In genomic region chr11:112175596-112175947, GRCh38 we compare ENCODE assay signal across 8 cellular contexts. TPM values are rescaled to one million over a fixed set of nuclear protein-coding genes. Genes with fewer than 3 reads are reported as not detected.
DNase-seq lines count a peak whose midpoint lies in the region; ATAC-seq and TF ChIP-seq lines count a peak whose summit lies in the region.

No MANE protein-coding gene starts in this region.

- H3K79me2 ChIP-seq in GM23248 (ENCODE audit: insufficient read depth): no peaks in the 10 kb centered on the region

- H3K9me3 Mint-ChIP-seq in activated naive CD8-positive, alpha-beta T cell treated with anti-CD3 and anti-CD28 coated beads, Interleukin-2, amount 10 ng/mL, durations not matched to agents 7 days and 5 days: no peaks in the 10 kb centered on the region

- 25 to 29% methylated on average over 4 of the region's 4 CpGs for WGBS in GM23248 (ENCODE audit: low coverage in 1 of 2, low lambda C conversion rate in 2 of 2, missing lambda C conversion rate in 2 of 2), 2 experiments

- TF ChIP-seq CTCF in right atrium auricular region (IDR thresholded peaks at IDR 0.05): no peak
- no peak for TF ChIP-seq CTCF in retinal pigment epithelial cell (conservative IDR thresholded peaks at IDR 0.05; ENCODE audit: low read depth, low read length)

- H3K27me3 Mint-ChIP-seq in activated naive CD8-positive, alpha-beta T cell treated with anti-CD3 and anti-CD28 coated beads, Interleukin-2, amount 10 ng/mL, durations not matched to agents 7 days and 5 days: peaks cover 31% of the 10 kb centered on the region

- no peaks in the 10 kb centered on the region for H3K36me3 ChIP-seq in GM23248 (ENCODE audit: low read depth)
- H3K36me3 ChIP-seq in right atrium auricular region: no peaks in the 10 kb centered on the region

- peak overlapping the region; percentile 65 for H2AFZ ChIP-seq in GM23248

- no peaks in the 10 kb centered on the region for H3K36me3 Mint-ChIP-seq in activated naive CD8-positive, alpha-beta T cell treated with anti-CD3 and anti-CD28 coated beads, Interleukin-2, amount 10 ng/mL, durations not matched to agents 7 days and 5 days

- in situ Hi-C loops in GM23248 (cut with MboI): no loop called here

- H3K4me2 ChIP-seq in GM23248 (ENCODE audit: unreplicated experiment): peak overlapping the region; percentile 84

- H3K9me3 ChIP-seq in GM23248 (ENCODE audit: low read depth) (no peaks in the 10 kb centered on the region), right atrium auricular region (no peaks in the 10 kb centered on the region)

- DNase-seq in GM23248: no peak
- DNase-seq in activated naive CD8-positive, alpha-beta T cell treated with anti-CD3 and anti-CD28 coated beads, Interleukin-2, amount 10 ng/mL, durations not matched to agents 7 days and 5 days: no peak
- no peak for DNase-seq in right atrium auricular region (ENCODE audit: low spot score)
- DNase-seq in retinal pigment epithelial cell (ENCODE audit: low read depth): no peak
- DNase-seq in stimulated activated CD4-positive, alpha-beta T cell treated with anti-CD3 and anti-CD28 coated beads, Interleukin-2, amount 100 ng/mL, for 48 hours: no peak
- DNase-seq in NCI-H1417 (lab: John Stamatoyannopoulos, UW): no peak

- H3K27me3 ChIP-seq in GM23248 (replicated peaks; ENCODE audit: insufficient read depth) (no peaks in the 10 kb centered on the region), right atrium auricular region (no peaks in the 10 kb centered on the region)

- H3K4me1 Mint-ChIP-seq in activated naive CD8-positive, alpha-beta T cell treated with anti-CD3 and anti-CD28 coated beads, Interleukin-2, amount 10 ng/mL, durations not matched to agents 7 days and 5 days: peaks cover 12% of the 10 kb centered on the region

- H3K4me3 ChIP-seq in GM23248: peak overlapping the region; percentile 65
- peak overlapping the region; percentile 45 to 50 for H3K4me3 ChIP-seq in right atrium auricular region
- H3K4me3 ChIP-seq in retinal pigment epithelial cell (ENCODE audit: low read length): peak overlapping the region; percentile 47

- no peak overlapping the region for H3K27ac Mint-ChIP-seq in activated naive CD8-positive, alpha-beta T cell treated with anti-CD3 and anti-CD28 coated beads, Interleukin-2, amount 10 ng/mL, durations not matched to agents 7 days and 5 days

- H3K9ac ChIP-seq in GM23248: peak overlapping the region; percentile 71

- H3K27ac ChIP-seq in GM23248 (peak overlapping the region; percentile 30; the same call in 1 of the 2 replicates), right atrium auricular region (peak overlapping the region; percentile 84 to 86)

- no peaks in the 10 kb centered on the region for H3K9me2 ChIP-seq in GM23248 (ENCODE audit: insufficient read depth)

- H4K20me1 ChIP-seq in GM23248 (ENCODE audit: insufficient read depth): no peaks in the 10 kb centered on the region

- peak overlapping the region; percentile 70 for H3K4me3 Mint-ChIP-seq in activated naive CD8-positive, alpha-beta T cell treated with anti-CD3 and anti-CD28 coated beads, Interleukin-2, amount 10 ng/mL, durations not matched to agents 7 days and 5 days

- H3F3A ChIP-seq in GM23248 (ENCODE audit: insufficient read depth): peaks cover 8% of the 10 kb centered on the region; the same call in 1 of the 2 replicates

- ATAC-seq in activated naive CD8-positive, alpha-beta T cell treated with anti-CD3 and anti-CD28 coated beads, Interleukin-2, amount 10 ng/mL, durations not matched to agents 7 days and 5 days (ENCODE audit: low read depth): no peak
- ATAC-seq in GM21619 (IDR thresholded peaks at IDR 0.05; ENCODE audit: unreplicated experiment) (no peak), HG02588 (IDR thresholded peaks at IDR 0.05; ENCODE audit: unreplicated experiment) (no peak)

- H3K4me1 ChIP-seq in GM23248 (ENCODE audit: insufficient read depth) (peaks cover 28% of the 10 kb centered on the region), right atrium auricular region (peaks cover 0 to 23% of the 10 kb centered on the region in 2 donors)

- POLR2A ChIA-PET in activated naive CD8-positive, alpha-beta T cell treated with anti-CD3 and anti-CD28 coated beads, Interleukin-2, amount 10 ng/mL, durations not matched to agents 7 days and 5 days (lab: Charles Lee): no interaction called here

RNA-seq across cellular contexts. Expression of gene BCO2, which starts 0.3 kb away (rescaled TPM):
- not detected in 2 replicates for total RNA-seq in GM23248 (2014; rRNA removed; shearing (Covaris generic))
- 0.25 and 0.83 TPM in 2 replicates for polyA plus RNA-seq in GM23248 (2016; fragmentation: Nextera tagmentation; extraction: Ambion mirVana)
- total RNA-seq in activated naive CD8-positive, alpha-beta T cell treated with anti-CD3 and anti-CD28 coated beads, Interleukin-2, amount 10 ng/mL, durations not matched to agents 7 days and 5 days: 1 to 10 TPM; 1.5 to 2.4 TPM
- 10 to 100 TPM; 40.6 to 44.7 TPM for total RNA-seq in right atrium auricular region

RNA-seq across cellular contexts. Expression of gene TEX12, which starts 8.4 kb away (rescaled TPM):
- 0.51 and 2.2 TPM in 2 replicates for total RNA-seq in GM23248 (2014; rRNA removed; shearing (Covaris generic))
- not detected in 2 replicates for polyA plus RNA-seq in GM23248 (2016; fragmentation: Nextera tagmentation; extraction: Ambion mirVana)
- under 1 TPM in 1 of 2 experiments, not detected in 1; 0.40 TPM for total RNA-seq in activated naive CD8-positive, alpha-beta T cell treated with anti-CD3 and anti-CD28 coated beads, Interleukin-2, amount 10 ng/mL, durations not matched to agents 7 days and 5 days
- total RNA-seq in right atrium auricular region: not detected

RNA-seq across cellular contexts. Expression of gene IL18, which starts 11.7 kb away (rescaled TPM):
- 58.8 and 62.9 TPM in 2 replicates for total RNA-seq in GM23248 (2014; rRNA removed; shearing (Covaris generic))
- polyA plus RNA-seq in GM23248 (2016; fragmentation: Nextera tagmentation; extraction: Ambion mirVana): 48.8 and 51.9 TPM in 2 replicates
- total RNA-seq in activated naive CD8-positive, alpha-beta T cell treated with anti-CD3 and anti-CD28 coated beads, Interleukin-2, amount 10 ng/mL, durations not matched to agents 7 days and 5 days: under 1 TPM; 0.45 to 0.75 TPM
- total RNA-seq in right atrium auricular region: 10 to 100 TPM; 11.1 to 17.0 TPM

RNA-seq across cellular contexts. Expression of gene PTS, which starts 50.7 kb away (rescaled TPM):
- 33.9 and 36.5 TPM in 2 replicates for total RNA-seq in GM23248 (2014; rRNA removed; shearing (Covaris generic))
- 100 and 108 TPM in 2 replicates for polyA plus RNA-seq in GM23248 (2016; fragmentation: Nextera tagmentation; extraction: Ambion mirVana)
- 10 to 100 TPM; 20.9 to 24.2 TPM for total RNA-seq in activated naive CD8-positive, alpha-beta T cell treated with anti-CD3 and anti-CD28 coated beads, Interleukin-2, amount 10 ng/mL, durations not matched to agents 7 days and 5 days
- total RNA-seq in right atrium auricular region: 10 to 100 TPM; 18.1 to 19.5 TPM

Comparison
In these comparisons a context has a peak if more than half of its experiments do, and no peak if none do; other contexts are left out.
1. RNA of gene BCO2, which starts 0.3 kb away (total RNA-seq): 40.6 to 44.7 TPM in right atrium auricular region; 1.5 to 2.4 TPM in activated naive CD8-positive, alpha-beta T cell treated with anti-CD3 and anti-CD28 coated beads, Interleukin-2, amount 10 ng/mL, durations not matched to agents 7 days and 5 days and not detected in GM23248; every median in the first group is over 10 times any median in the second.
2. RNA of gene IL18, which starts 11.7 kb away (total RNA-seq): 58.8 to 62.9 TPM in GM23248 and 11.1 to 17.0 TPM in right atrium auricular region; 0.45 to 0.75 TPM in activated naive CD8-positive, alpha-beta T cell treated with anti-CD3 and anti-CD28 coated beads, Interleukin-2, amount 10 ng/mL, durations not matched to agents 7 days and 5 days; every median in the first group is over 4 times any median in the second.
3. Peak in every context shown above with its lines, with median percentiles within 50 percentile points of each other: H3K4me3 ChIP-seq.